Comparison of ENCODE assay signal across 29 cellular contexts in the genomic region with DNA sequence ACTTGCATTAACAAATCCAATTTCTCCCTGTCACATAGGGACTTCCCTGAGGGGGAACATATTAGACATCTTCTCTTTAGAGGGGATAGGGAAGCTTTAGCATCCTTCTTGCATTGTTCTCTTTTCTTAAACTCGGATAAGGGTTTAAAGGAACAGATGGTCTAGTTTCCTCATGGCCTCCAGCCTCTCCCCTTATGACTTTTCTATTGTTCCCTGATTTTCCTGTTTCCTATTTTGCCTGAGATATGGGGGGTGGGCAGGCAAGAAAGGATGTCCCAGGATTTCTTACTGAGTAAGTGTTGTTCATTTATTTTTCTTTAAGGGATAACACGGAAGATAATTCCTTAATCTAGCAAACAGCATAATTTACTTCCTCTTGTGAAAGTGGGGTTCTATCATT.
"Had no signal": no experiment of that assay in that cellular context is flagged by ENCODE, and none has a peak within 500 bp of the region (broad histone marks: within the 10 kb centered on the region; RNA-seq: fewer than 3 reads in every experiment).

No MANE protein-coding gene starts in this region.

- H3K36me3 Mint-ChIP-seq: stimulated activated effector memory CD8-positive, alpha-beta T cell treated with anti-CD3 and anti-CD28 coated beads, Interleukin-12 subunit alpha, Interleukin-12 subunit beta, amount 100 ng/mL, for 72 hours; stimulated activated memory B cell treated with anti-CD40 and anti-IgM and Interleukin-4, amounts not matched to agents 10 μg/mL and 1 μg/mL and 100 μg/mL, for 72 hours; stimulated activated naive B cell treated with anti-CD40 and anti-IgM and Interleukin-4, amounts not matched to agents 10 μg/mL and 1 μg/mL and 100 μg/mL, for 72 hours; type B pancreatic cell had no signal

- H3K4me1 ChIP-seq: stomach, suprapubic skin, testis, thyroid gland, tibial artery, tibial nerve, transverse colon, upper lobe of left lung, upper lobe of right lung, uterus, vagina had no signal

- H3K27me3 Mint-ChIP-seq: stimulated activated memory B cell treated with anti-CD40 and anti-IgM and Interleukin-4, amounts not matched to agents 10 μg/mL and 1 μg/mL and 100 μg/mL, for 72 hours; stimulated activated naive B cell treated with anti-CD40 and anti-IgM and Interleukin-4, amounts not matched to agents 10 μg/mL and 1 μg/mL and 100 μg/mL, for 72 hours; stimulated activated naive CD8-positive, alpha-beta T cell treated with anti-CD3 and anti-CD28 coated beads, Interleukin-15, amount 100 ng/mL, for 72 hours; stimulated activated naive CD8-positive, alpha-beta T cell treated with anti-CD3 and anti-CD28 coated beads, Interleukin-15, Interleukin-2, amounts not matched to agents 100 ng/mL and 50 ng/mL, for 24 hours; type B pancreatic cell had no signal

- H3K4me3 Mint-ChIP-seq: stimulated activated effector memory CD8-positive, alpha-beta T cell treated with anti-CD3 and anti-CD28 coated beads, Interleukin-12 subunit alpha, Interleukin-12 subunit beta, amount 100 ng/mL, for 72 hours; stimulated activated memory B cell treated with anti-CD40 and anti-IgM and Interleukin-4, amounts not matched to agents 10 μg/mL and 1 μg/mL and 100 μg/mL, for 72 hours; stimulated activated naive B cell treated with anti-CD40 and anti-IgM and Interleukin-4, amounts not matched to agents 10 μg/mL and 1 μg/mL and 100 μg/mL, for 72 hours; stimulated activated naive CD8-positive, alpha-beta T cell treated with anti-CD3 and anti-CD28 coated beads, Interleukin-15, amount 100 ng/mL, for 72 hours; stimulated activated naive CD8-positive, alpha-beta T cell treated with anti-CD3 and anti-CD28 coated beads, Interleukin-15, Interleukin-2, amounts not matched to agents 100 ng/mL and 50 ng/mL, for 24 hours; type B pancreatic cell had no signal

- H3K4me1 Mint-ChIP-seq: stimulated activated effector memory CD8-positive, alpha-beta T cell treated with anti-CD3 and anti-CD28 coated beads, Interleukin-12 subunit alpha, Interleukin-12 subunit beta, amount 100 ng/mL, for 72 hours; stimulated activated memory B cell treated with anti-CD40 and anti-IgM and Interleukin-4, amounts not matched to agents 10 μg/mL and 1 μg/mL and 100 μg/mL, for 72 hours; stimulated activated naive B cell treated with anti-CD40 and anti-IgM and Interleukin-4, amounts not matched to agents 10 μg/mL and 1 μg/mL and 100 μg/mL, for 72 hours; stimulated activated naive CD8-positive, alpha-beta T cell treated with anti-CD3 and anti-CD28 coated beads, Interleukin-15, amount 100 ng/mL, for 72 hours had no signal

- H3K27ac ChIP-seq: stomach, suprapubic skin, testis, thoracic aorta, thyroid gland, tibial artery, tibial nerve, transverse colon, upper lobe of left lung, upper lobe of right lung, uterus, vagina had no signal

- FAIRE-seq: urothelium cell line had no signal

- H3K27me3 ChIP-seq: suprapubic skin, testis, thyroid gland, tibial artery, tibial nerve, transverse colon, upper lobe of left lung, upper lobe of right lung, uterus, vagina had no signal

- H3K9me3 Mint-ChIP-seq: stimulated activated effector memory CD8-positive, alpha-beta T cell treated with anti-CD3 and anti-CD28 coated beads, Interleukin-12 subunit alpha, Interleukin-12 subunit beta, amount 100 ng/mL, for 72 hours; stimulated activated memory B cell treated with anti-CD40 and anti-IgM and Interleukin-4, amounts not matched to agents 10 μg/mL and 1 μg/mL and 100 μg/mL, for 72 hours; stimulated activated naive B cell treated with anti-CD40 and anti-IgM and Interleukin-4, amounts not matched to agents 10 μg/mL and 1 μg/mL and 100 μg/mL, for 72 hours; stimulated activated naive CD8-positive, alpha-beta T cell treated with anti-CD3 and anti-CD28 coated beads, Interleukin-15, amount 100 ng/mL, for 72 hours; stimulated activated naive CD8-positive, alpha-beta T cell treated with anti-CD3 and anti-CD28 coated beads, Interleukin-15, Interleukin-2, amounts not matched to agents 100 ng/mL and 50 ng/mL, for 24 hours; type B pancreatic cell had no signal

- DNase-seq: stimulated activated CD4-positive, alpha-beta T cell treated with anti-CD3 and anti-CD28 coated beads, Interleukin-2, amount 100 ng/mL, for 48 hours; stimulated activated CD4-positive, alpha-beta T cell treated with anti-CD3 and anti-CD28 coated beads, Interleukin-4, amount 100 ng/mL, for 1 hour; stimulated activated CD4-positive, alpha-beta T cell treated with anti-CD3 and anti-CD28 coated beads, Interleukin-4, amount 100 ng/mL, for 24 hours; stimulated activated CD4-positive, alpha-beta T cell treated with anti-CD3 and anti-CD28 coated beads, Interleukin-4, amount 100 ng/mL, for 4 hours; stimulated activated CD8-positive, alpha-beta memory T cell treated with anti-CD3 and anti-CD28 coated beads, Interleukin-4, amount 100 ng/mL, for 48 hours; stimulated activated naive B cell treated with anti-CD40 and anti-IgM and Interleukin-4, amounts not matched to agents 10 μg/mL and 1 μg/mL and 100 μg/mL, for 72 hours; stimulated activated naive CD4-positive, alpha-beta T cell; stimulated activated naive CD4-positive, alpha-beta T cell treated with Interleukin-2 at 50 U/mL for 16 hours; stimulated activated naive CD8-positive, alpha-beta T cell treated with anti-CD3 and anti-CD28 coated beads, Interleukin-15, amount 100 ng/mL, for 72 hours; stimulated activated naive CD8-positive, alpha-beta T cell treated with anti-CD3 and anti-CD28 coated beads, Interleukin-15, Interleukin-2, amounts not matched to agents 100 U/mL and 50 U/mL, for 24 hours; stomach; substantia nigra; testis; thyroid gland; tibial artery; transverse colon; trophoblast cell; upper lobe of left lung; upper lobe of right lung; uterus had no signal

- H3K27ac Mint-ChIP-seq: stimulated activated effector memory CD8-positive, alpha-beta T cell treated with anti-CD3 and anti-CD28 coated beads, Interleukin-12 subunit alpha, Interleukin-12 subunit beta, amount 100 ng/mL, for 72 hours; stimulated activated memory B cell treated with anti-CD40 and anti-IgM and Interleukin-4, amounts not matched to agents 10 μg/mL and 1 μg/mL and 100 μg/mL, for 72 hours; stimulated activated naive B cell treated with anti-CD40 and anti-IgM and Interleukin-4, amounts not matched to agents 10 μg/mL and 1 μg/mL and 100 μg/mL, for 72 hours; stimulated activated naive CD8-positive, alpha-beta T cell treated with anti-CD3 and anti-CD28 coated beads, Interleukin-15, amount 100 ng/mL, for 72 hours; stimulated activated naive CD8-positive, alpha-beta T cell treated with anti-CD3 and anti-CD28 coated beads, Interleukin-15, Interleukin-2, amounts not matched to agents 100 ng/mL and 50 ng/mL, for 24 hours; type B pancreatic cell had no signal

- H3K36me3 ChIP-seq: stomach, suprapubic skin, thoracic aorta, thyroid gland, tibial artery, tibial nerve, transverse colon, upper lobe of left lung, upper lobe of right lung, uterus, vagina had no signal

- H3K9me3 ChIP-seq: stomach, suprapubic skin, testis, thoracic aorta, thyroid gland, tibial artery, tibial nerve, transverse colon, upper lobe of left lung, upper lobe of right lung, uterus, vagina had no signal

- ATAC-seq: stimulated activated effector memory CD8-positive, alpha-beta T cell treated with anti-CD3 and anti-CD28 coated beads, Interleukin-12 subunit alpha, Interleukin-12 subunit beta, amount 100 ng/mL, for 72 hours; stimulated activated memory B cell treated with anti-CD40 and anti-IgM and Interleukin-4, amounts not matched to agents 10 μg/mL and 1 μg/mL and 100 μg/mL, for 72 hours; stimulated activated naive B cell treated with anti-CD40 and anti-IgM and Interleukin-4, amounts not matched to agents 10 μg/mL and 1 μg/mL and 100 μg/mL, for 72 hours; stimulated activated naive CD8-positive, alpha-beta T cell treated with anti-CD3 and anti-CD28 coated beads, Interleukin-15, amount 100 ng/mL, for 72 hours; stimulated activated naive CD8-positive, alpha-beta T cell treated with anti-CD3 and anti-CD28 coated beads, Interleukin-15, Interleukin-2, amounts not matched to agents 100 U/mL and 50 U/mL, for 24 hours; upper lobe of right lung had no signal

- H3K4me3 ChIP-seq: stomach, suprapubic skin, testis, thoracic aorta, thyroid gland, tibial artery, tibial nerve, transverse colon, upper lobe of left lung, upper lobe of right lung, uterus, vagina had no signal
